In genomic region chr4:41976775-41977516, GRCh38 we compare ENCODE assay signal across 23 cellular contexts. TPM values are rescaled to one million over a fixed set of nuclear protein-coding genes. Genes with fewer than 3 reads are reported as not detected.
DNase-seq lines count a peak whose midpoint lies in the region; ATAC-seq and TF ChIP-seq lines count a peak whose summit lies in the region.
"Had no signal": no experiment of that assay in that cellular context is flagged by ENCODE, and none has a peak within 500 bp of the region (broad histone marks: within the 10 kb centered on the region; RNA-seq: fewer than 3 reads in every experiment).

No MANE protein-coding gene starts in this region.

- H4K91ac ChIP-seq in IMR-90 (ENCODE audit: insufficient read depth, low read depth, low read length) (no peak overlapping the region), mesenchymal stem cell (ENCODE audit: low read length) (no peak overlapping the region)

- H2AK9ac ChIP-seq in IMR-90 (replicated peaks; ENCODE audit: low read depth, low read length, poor library complexity), result no peak overlapping the region

- H3K4ac ChIP-seq in IMR-90 (ENCODE audit: low read depth, low read length), result no peak overlapping the region
- H3K4ac ChIP-seq in mesenchymal stem cell (ENCODE audit: low read depth in 1 of 2, low read length in 2 of 2), result no peak overlapping the region

- no peaks in the 10 kb centered on the region for H3K36me3 ChIP-seq in IMR-90 (ENCODE audit: control insufficient read depth, insufficient read depth, low read length)
- H3K36me3 ChIP-seq in endocrine pancreas (ENCODE audit: control insufficient read depth, insufficient read depth, low read length), result no peaks in the 10 kb centered on the region
- no peaks in the 10 kb centered on the region for H3K36me3 ChIP-seq in mesenchymal stem cell (ENCODE audit: control insufficient read depth in 1 of 2, insufficient read depth in 2 of 2, low read depth in 1 of 2, low read length in 2 of 2)
- H3K36me3 ChIP-seq: Peyer's patch, suprapubic skin had no signal

- H2BK20ac ChIP-seq in IMR-90 (ENCODE audit: low read depth, low read length), result no peak overlapping the region

- H4K20me1 ChIP-seq in IMR-90 (ENCODE audit: insufficient read depth, low read length), result no peaks in the 10 kb centered on the region

- no peak overlapping the region for H4K5ac ChIP-seq in IMR-90 (ENCODE audit: low read depth, low read length)

- peak overlapping the region in 1 of 2 experiments; percentile 53; a peak in 1 of 4 replicates for H4K8ac ChIP-seq in IMR-90 (ENCODE audit: low read depth in 2 of 2, low read length in 2 of 2)
- peak overlapping the region; percentile 74 for H4K8ac ChIP-seq in mesenchymal stem cell (ENCODE audit: low read length)

- H3K14ac ChIP-seq in IMR-90 (replicated peaks; ENCODE audit: low read depth, low read length) (no peak overlapping the region), mesenchymal stem cell (ENCODE audit: low read length in 2 of 2) (no peak overlapping the region)

- no peaks in the 10 kb centered on the region for H3K9me3 ChIP-seq in IMR-90 (ENCODE audit: control insufficient read depth, insufficient read depth, low read length)
- H3K9me3 ChIP-seq in endocrine pancreas (ENCODE audit: control insufficient read depth, low read length), result no peaks in the 10 kb centered on the region
- H3K9me3 ChIP-seq in mesenchymal stem cell (ENCODE audit: control insufficient read depth, low read length), result no peaks in the 10 kb centered on the region
- H3K9me3 ChIP-seq: body of pancreas, Peyer's patch, suprapubic skin had no signal

- no peak overlapping the region for H3K4me2 ChIP-seq in IMR-90 (ENCODE audit: low read depth, low read length)
- no peak overlapping the region for H3K4me2 ChIP-seq in mesenchymal stem cell (ENCODE audit: low read length, poor library complexity, severe bottlenecking)

- TF ChIP-seq RAD21 in IMR-90 (IDR thresholded peaks at IDR 0.05; ENCODE audit: low read length), result no peak

- no peak overlapping the region for H3K27ac ChIP-seq in IMR-90 (ENCODE audit: insufficient read depth, low read length)
- no peak overlapping the region for H3K27ac ChIP-seq in mesenchymal stem cell (ENCODE audit: low read length, poor library complexity, severe bottlenecking)
- H3K27ac ChIP-seq in RWPE1, result no peak overlapping the region
- H3K27ac ChIP-seq: body of pancreas, C4-2B, epithelial cell of prostate, Peyer's patch, suprapubic skin had no signal

- CTCF ChIA-PET in IMR-90 (lab: Yijun Ruan, JAX), result interaction anchor here (0.7 to 0.8 kb wide), 3 partner anchors 13 to 478 kb away, joined by 3 to 4 read pairs (median 4); no protein-coding TSS in a partner anchor
- CTCF ChIA-PET in RWPE1 (lab: Yijun Ruan, JAX), result interaction anchor here (0.7 kb wide), 1 partner anchor 97 kb away, joined by 4 read pairs; no protein-coding TSS in a partner anchor

- no peaks in the 10 kb centered on the region for H3K79me1 ChIP-seq in IMR-90 (ENCODE audit: low read depth in 1 of 2, low read length in 2 of 2)
- H3K79me1 ChIP-seq in mesenchymal stem cell (replicated peaks; ENCODE audit: low read length, poor library complexity, severe bottlenecking), result no peaks in the 10 kb centered on the region

- H2AFZ ChIP-seq in IMR-90 (replicated peaks; ENCODE audit: low read length, poor library complexity), result no peak overlapping the region
- H2AFZ ChIP-seq in mesenchymal stem cell (ENCODE audit: low read depth, low read length), result peak overlapping the region; percentile 46

- no peak overlapping the region for H2BK12ac ChIP-seq in mesenchymal stem cell (ENCODE audit: low read length in 2 of 2)

- POLR2A ChIA-PET in IMR-90 (lab: Charles Lee; ENCODE audit: unreplicated experiment), result no interaction called here
- POLR2A ChIA-PET in RWPE1 (lab: Yijun Ruan, JAX; ENCODE audit: low non-redundant PET), result no interaction called here

- no CpG with 5 or more reads among the region's 1 CpG for WGBS in IMR-90 (ENCODE audit: extremely low coverage in 2 of 2, insufficient read length in 1 of 2), 2 experiments
- 15% methylated on average over 1 of the region's 1 CpG for WGBS in mesenchymal stem cell

- DNase-seq in DMS53 treated with DMSO at 0.1 percent for 48 hours (lab: John Stamatoyannopoulos, UW; ENCODE audit: unreplicated experiment) (peak; percentile 65), IMR-90 (peak; percentile 2), mesenchymal stem cell (peak; percentile 45), NCI-H526 (lab: John Stamatoyannopoulos, UW) (no peak), RWPE1 (ENCODE audit: low spot score) (no peak), superior temporal gyrus (ENCODE audit: extremely low spot score) (no peak)
- DNase-seq: activated CD4-positive, alpha-beta T cell treated with anti-CD3 and anti-CD28 coated beads, Interleukin-2, amount 50 U/mL, for 1 hour; activated CD8-positive, alpha-beta memory T cell treated with anti-CD3 and anti-CD28 coated beads, Interleukin-2, amount 10 ng/mL, durations not matched to agents 7 days and 5 days; activated naive CD4-positive, alpha-beta T cell; activated T-cell treated with anti-CD3 and anti-CD28 coated beads, Interleukin-2, amount 50 U/mL, for 72 hours; body of pancreas; head of caudate nucleus; Peyer's patch; SIG-M5; stimulated activated CD4-positive, alpha-beta T cell treated with anti-CD3 and anti-CD28 coated beads, Interleukin-4, amount 100 ng/mL, for 4 hours; stimulated activated naive B cell treated with anti-CD40 and anti-IgM and Interleukin-4, amounts not matched to agents 10 μg/mL and 1 μg/mL and 100 μg/mL, for 72 hours; T1000 had no signal

- H3K27me3 ChIP-seq in IMR-90 (ENCODE audit: control insufficient read depth, insufficient read depth, low read length), result no peaks in the 10 kb centered on the region
- no peaks in the 10 kb centered on the region for H3K27me3 ChIP-seq in endocrine pancreas (ENCODE audit: control insufficient read depth, insufficient read depth, low read length)
- H3K27me3 ChIP-seq in mesenchymal stem cell (ENCODE audit: control insufficient read depth in 1 of 2, insufficient read depth in 1 of 2, low read length in 2 of 2), result no peaks in the 10 kb centered on the region
- H3K27me3 ChIP-seq: body of pancreas, Peyer's patch, suprapubic skin had no signal

- no peak overlapping the region for H3K9ac ChIP-seq in IMR-90 (ENCODE audit: low read depth, low read length)
- H3K9ac ChIP-seq in endocrine pancreas (ENCODE audit: control insufficient read depth, insufficient read depth, low read length), result no peak overlapping the region
- H3K9ac ChIP-seq in mesenchymal stem cell (ENCODE audit: low read length), result no peak overlapping the region

- no peak overlapping the region for H2BK120ac ChIP-seq in IMR-90 (ENCODE audit: low read depth, low read length)
- H2BK120ac ChIP-seq in mesenchymal stem cell (ENCODE audit: low read depth, low read length), result no peak overlapping the region

- no peaks in the 10 kb centered on the region for H3K9me1 ChIP-seq in IMR-90 (ENCODE audit: insufficient read depth, low read length)

- no peak overlapping the region for H3K4me3 ChIP-seq in IMR-90 (ENCODE audit: insufficient read depth, low read depth, low read length)
- peak overlapping the region; percentile 9 for H3K4me3 ChIP-seq in endocrine pancreas (ENCODE audit: control insufficient read depth, insufficient read depth, low read length)
- no peak overlapping the region for H3K4me3 ChIP-seq in mesenchymal stem cell (ENCODE audit: insufficient read depth in 1 of 2, low read depth in 1 of 2, low read length in 2 of 2)
- H3K4me3 ChIP-seq: body of pancreas, Peyer's patch, suprapubic skin had no signal

- in situ Hi-C loops in IMR-90 (cut with MboI; ENCODE audit: low sequenced_read_pairs), result no loop called here

- ATAC-seq in IMR-90 (ENCODE audit: low read depth), result peak; percentile 29; the same call in 1 of the 2 replicates
- ATAC-seq: activated CD8-positive, alpha-beta memory T cell treated with anti-CD3 and anti-CD28 coated beads, Interleukin-2, amount 10 ng/mL, durations not matched to agents 7 days and 5 days; activated T-cell treated with anti-CD3 and anti-CD28 coated beads, Interleukin-2, amount 50 U/mL, for 72 hours; body of pancreas; sciatic nerve; stimulated activated naive B cell treated with anti-CD40 and anti-IgM and Interleukin-4, amounts not matched to agents 10 μg/mL and 1 μg/mL and 100 μg/mL, for 72 hours had no signal

- H2BK15ac ChIP-seq in IMR-90 (ENCODE audit: low read depth, low read length) (no peak overlapping the region), mesenchymal stem cell (ENCODE audit: low read depth, poor library complexity, severe bottlenecking) (no peak overlapping the region)

- intact Hi-C loops in IMR-90 (cut with micrococcal nuclease), result no loop called here

- no TSS peak for BruUV-seq in IMR-90 (replicated peaks; lab: Mats Ljungman, UMichigan)

- no peak overlapping the region for H3K56ac ChIP-seq in IMR-90 (ENCODE audit: extremely low read depth, insufficient read depth, low read length)

- H3K18ac ChIP-seq in IMR-90 (ENCODE audit: low read depth, low read length) (no peak overlapping the region), mesenchymal stem cell (ENCODE audit: low read depth in 1 of 2, low read length in 2 of 2) (no peak overlapping the region)

- H2AK5ac ChIP-seq in IMR-90 (ENCODE audit: low read depth, low read length) (no peak overlapping the region), mesenchymal stem cell (ENCODE audit: low read length, severe bottlenecking) (no peak overlapping the region)

- H3K4me1 ChIP-seq in IMR-90 (ENCODE audit: control insufficient read depth, insufficient read depth, low read length) (peaks cover 4% of the 10 kb centered on the region; the same call in 1 of the 2 replicates), endocrine pancreas (ENCODE audit: control insufficient read depth, insufficient read depth, low read length) (no peaks in the 10 kb centered on the region), mesenchymal stem cell (ENCODE audit: control insufficient read depth, insufficient read depth, low read depth, low read length) (no peaks in the 10 kb centered on the region)
- H3K4me1 ChIP-seq: body of pancreas, Peyer's patch, suprapubic skin had no signal

- dilution Hi-C loops in IMR-90 (cut with HindIII; ENCODE audit: low sequenced_read_pairs, unreplicated experiment), result no loop called here

- H3K23ac ChIP-seq in IMR-90 (ENCODE audit: low read depth, low read length) (no peak overlapping the region), mesenchymal stem cell (ENCODE audit: low read length in 2 of 2) (no peak overlapping the region)

- H2BK5ac ChIP-seq in IMR-90 (ENCODE audit: low read depth, low read length, poor library complexity, severe bottlenecking) (no peak overlapping the region), mesenchymal stem cell (ENCODE audit: low read depth, low read length, poor library complexity, severe bottlenecking) (no peak overlapping the region)

- TF ChIP-seq CTCF in IMR-90 (conservative IDR thresholded peaks at IDR 0.05; ENCODE audit: low read depth, low read length) (no peak), RWPE1 (conservative IDR thresholded peaks at IDR 0.05; ENCODE audit: low read depth) (no peak)

- no peak for TF ChIP-seq POLR2A in IMR-90 (IDR thresholded peaks at IDR 0.05; ENCODE audit: low read depth, low read length)

RNA-seq across cellular contexts. Expression of gene DCAF4L1, which starts 4.6 kb away (rescaled TPM):
- total RNA-seq in IMR-90 (2012; rRNA removed), result under 0.01 and 0.18 TPM in 2 replicates
- polyA plus RNA-seq in IMR-90 (2012; rRNA removed), result 0.03 and 0.07 TPM in 2 replicates
- 0.01 and 0.02 TPM in 2 replicates for polyA plus RNA-seq in IMR-90 (2012; cell fraction: cytosol; rRNA removed)
- 0.26 and 0.30 TPM in 2 replicates for polyA plus RNA-seq in IMR-90 (2012; cell fraction: nucleus; rRNA removed; ENCODE audit: low replicate concordance)
- 0.03 TPM for polyA plus RNA-seq in mesenchymal stem cell (2013, experiment 1 of 2)
- polyA plus RNA-seq in mesenchymal stem cell (2013, experiment 2 of 2), result under 0.01 TPM
- total RNA-seq: chondrocyte had no signal

RNA-seq across cellular contexts. Expression of gene SLC30A9, which starts 13.4 kb away (rescaled TPM):
- 72.6 and 96.7 TPM in 2 replicates for total RNA-seq in IMR-90 (2012; rRNA removed)
- 26.6 and 32.0 TPM in 2 replicates for polyA plus RNA-seq in IMR-90 (2012; rRNA removed)
- 18.2 and 30.1 TPM in 2 replicates for polyA plus RNA-seq in IMR-90 (2012; cell fraction: cytosol; rRNA removed)
- polyA plus RNA-seq in IMR-90 (2012; cell fraction: nucleus; rRNA removed; ENCODE audit: low replicate concordance), result 14.2 and 16.6 TPM in 2 replicates
- polyA plus RNA-seq in mesenchymal stem cell (2013, experiment 1 of 2), result 34.9 TPM
- 35.7 TPM for polyA plus RNA-seq in mesenchymal stem cell (2013, experiment 2 of 2)

RNA-seq across cellular contexts. Expression of gene TMEM33, which starts 41.7 kb away (rescaled TPM):
- total RNA-seq in IMR-90 (2012; rRNA removed), result 45.5 and 49.7 TPM in 2 replicates
- 23.6 and 27.5 TPM in 2 replicates for polyA plus RNA-seq in IMR-90 (2012; rRNA removed)
- polyA plus RNA-seq in IMR-90 (2012; cell fraction: cytosol; rRNA removed), result 22.2 and 60.3 TPM in 2 replicates
- 12.2 and 12.3 TPM in 2 replicates for polyA plus RNA-seq in IMR-90 (2012; cell fraction: nucleus; rRNA removed; ENCODE audit: low replicate concordance)
- 49.6 TPM for polyA plus RNA-seq in mesenchymal stem cell (2013, experiment 1 of 2)
- polyA plus RNA-seq in mesenchymal stem cell (2013, experiment 2 of 2), result 49.8 TPM

Comparison
In these comparisons a context has a peak if more than half of its experiments do, and no peak if none do; other contexts are left out.
1. DNase-seq: peak in DMS53 treated with DMSO at 0.1 percent for 48 hours (single experiment), IMR-90 (single experiment) and mesenchymal stem cell (single experiment); none in NCI-H526 (0 of 2), RWPE1 (single experiment) and superior temporal gyrus (single experiment).